ENCODE assay signal across 1 cellular context in genomic region chr3:78888650-78889049, GRCh38.
TF ChIP-seq lines count a peak whose summit lies in the region.

No MANE protein-coding gene starts in this region.

TF ChIP-seq in A549, 52 proteins besides CTCF, POLR2A, EP300 and RAD21 (continued from another document):
- no peak for TF ChIP-seq RCOR1 (IDR thresholded peaks at IDR 0.05; ENCODE audit: low read depth, low read length)
- TF ChIP-seq, protein P1, sequence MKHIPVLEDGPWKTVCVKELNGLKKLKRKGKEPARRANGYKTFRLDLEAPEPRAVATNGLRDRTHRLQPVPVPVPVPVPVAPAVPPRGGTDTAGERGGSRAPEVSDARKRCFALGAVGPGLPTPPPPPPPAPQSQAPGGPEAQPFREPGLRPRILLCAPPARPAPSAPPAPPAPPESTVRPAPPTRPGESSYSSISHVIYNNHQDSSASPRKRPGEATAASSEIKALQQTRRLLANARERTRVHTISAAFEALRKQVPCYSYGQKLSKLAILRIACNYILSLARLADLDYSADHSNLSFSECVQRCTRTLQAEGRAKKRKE (CRISPR knock-in tag; IDR thresholded peaks at IDR 0.05; ENCODE audit: low read depth) = no peak
